Comparison of ENCODE assay signal across 13 cellular contexts in genomic region chr15:65743637-65744252, GRCh38.
"Had no signal": no experiment of that assay in that cellular context is flagged by ENCODE, and none has a peak within 500 bp of the region (broad histone marks: within the 10 kb centered on the region; RNA-seq: fewer than 3 reads in every experiment).

No MANE protein-coding gene starts in this region.

- DNase-seq: activated CD4-positive, alpha-beta memory T cell treated with anti-CD3 and anti-CD28 coated beads for 36 hours; activated gamma-delta T cell treated with Interleukin-2 at 50 U/mL for 16 hours; activated T-cell treated with anti-CD3 and anti-CD28 coated beads, Interleukin-2, amount 50 U/mL, for 48 hours; central memory CD4-positive, alpha-beta T cell; effector CD4-positive, alpha-beta T cell; gastrocnemius medialis; islet precursor cell; left ventricle myocardium inferior; retina; substantia nigra had no signal

- H3K4me3 Mint-ChIP-seq: activated CD4-positive, alpha-beta memory T cell treated with anti-CD3 and anti-CD28 coated beads for 36 hours; T-helper 2 cell treated with Interferon-gamma antibody and Interleukin-4, amounts not matched to agents 5 μg/mL and 100 μg/mL, for 36 hours; type B pancreatic cell had no signal

- ATAC-seq: gastrocnemius medialis had no signal

- H3K27ac Mint-ChIP-seq: activated CD4-positive, alpha-beta memory T cell treated with anti-CD3 and anti-CD28 coated beads for 36 hours; T-helper 2 cell treated with Interferon-gamma antibody and Interleukin-4, amounts not matched to agents 5 μg/mL and 100 μg/mL, for 36 hours; type B pancreatic cell had no signal

- H3K36me3 Mint-ChIP-seq: type B pancreatic cell had no signal

- H3K9me3 ChIP-seq: gastrocnemius medialis, left ventricle myocardium inferior had no signal

- H3K9me3 Mint-ChIP-seq: activated CD4-positive, alpha-beta memory T cell treated with anti-CD3 and anti-CD28 coated beads for 36 hours; T-helper 2 cell treated with Interferon-gamma antibody and Interleukin-4, amounts not matched to agents 5 μg/mL and 100 μg/mL, for 36 hours; type B pancreatic cell had no signal

- H3K27me3 Mint-ChIP-seq: activated CD4-positive, alpha-beta memory T cell treated with anti-CD3 and anti-CD28 coated beads for 36 hours; type B pancreatic cell had no signal

- H3K4me1 ChIP-seq: gastrocnemius medialis had no signal

- H3K27me3 ChIP-seq: gastrocnemius medialis had no signal

- H3K27ac ChIP-seq: coronary artery, gastrocnemius medialis, left ventricle myocardium inferior had no signal

- H3K4me3 ChIP-seq: coronary artery, gastrocnemius medialis, left ventricle myocardium inferior had no signal
